ENCODE assay signal across 1 cellular context in the genomic region with DNA sequence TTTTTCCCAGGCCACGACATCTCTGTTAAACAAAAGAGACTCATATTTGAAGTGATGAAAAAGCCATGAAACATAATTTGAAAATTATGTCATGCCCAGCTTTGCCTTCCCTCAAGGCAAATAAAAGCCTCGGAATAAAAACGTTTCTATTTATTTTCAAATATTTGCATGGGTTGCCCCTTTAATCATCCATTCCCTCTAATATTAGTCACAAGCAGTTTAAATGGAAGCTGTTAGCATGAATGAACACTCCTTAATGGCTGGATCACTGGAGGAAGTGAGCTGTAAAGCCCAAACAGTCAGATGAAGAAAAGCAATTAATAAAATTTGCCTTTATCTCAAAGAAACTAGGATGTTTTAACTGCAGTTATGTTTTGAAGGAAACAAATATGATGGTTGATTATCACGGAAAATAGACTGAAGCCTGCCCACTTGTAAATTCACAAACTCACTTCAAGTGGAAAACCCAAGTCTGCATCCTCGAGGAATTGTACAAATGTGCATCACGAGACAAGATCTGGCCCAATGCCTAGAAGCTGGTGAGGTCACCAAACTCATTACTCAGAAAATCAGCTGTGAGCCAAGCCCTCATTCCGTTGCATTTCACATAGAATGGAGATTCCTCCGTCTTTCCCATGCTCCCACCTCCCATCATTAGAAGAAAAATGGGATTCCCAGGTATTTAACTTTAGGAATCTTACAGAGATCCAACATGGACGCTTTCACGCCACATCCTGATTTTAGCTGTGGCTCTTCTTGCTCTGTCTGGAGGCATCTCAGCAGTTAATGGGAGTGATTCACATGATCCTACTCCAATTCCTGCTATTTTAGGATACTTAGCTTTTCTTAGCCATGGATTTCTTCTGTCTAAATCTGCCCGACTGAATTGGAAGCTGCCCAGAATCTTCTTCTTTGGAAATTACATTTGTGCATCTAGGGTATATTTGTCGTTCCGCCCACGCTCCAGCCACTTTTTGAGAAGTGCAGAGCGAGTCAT.
TF ChIP-seq lines count a peak whose summit lies in the region.

No MANE protein-coding gene starts in this region.

TF ChIP-seq in IMR-90, 13 proteins besides CTCF, POLR2A, EP300 and RAD21:
- no peak for TF ChIP-seq MAZ (IDR thresholded peaks at IDR 0.05; ENCODE audit: borderline replicate concordance, low read depth, low read length)
- TF ChIP-seq USF2 (IDR thresholded peaks at IDR 0.05; ENCODE audit: low read depth, low read length): peak; percentile 71
- TF ChIP-seq RCOR1 (IDR thresholded peaks at IDR 0.05; ENCODE audit: insufficient replicate concordance, low read length): no peak
- TF ChIP-seq MAFK (IDR thresholded peaks at IDR 0.05; ENCODE audit: low read depth, low read length): no peak; the same call in 1 of the 2 replicates
- TF ChIP-seq CEBPB (IDR thresholded peaks at IDR 0.05; ENCODE audit: low read depth, low read length): peak; percentile 37; the same call in 1 of the 2 replicates
- peak; percentile 94 for TF ChIP-seq BHLHE40 (IDR thresholded peaks at IDR 0.05; ENCODE audit: low read depth, low read length)
- no peak for TF ChIP-seq FOS (IDR thresholded peaks at IDR 0.05; ENCODE audit: low read depth, low read length)
- TF ChIP-seq MXI1 (IDR thresholded peaks at IDR 0.05; ENCODE audit: borderline replicate concordance, low read depth, low read length): no peak
TF ChIP-seq in IMR-90: peak in this region for 3.
